Comparison of ENCODE assay signal across 38 cellular contexts in genomic region chr7:98758157-98758556, GRCh38.
"Had no signal": no experiment of that assay in that cellular context is flagged by ENCODE, and none has a peak within 500 bp of the region (broad histone marks: within the 10 kb centered on the region; RNA-seq: fewer than 3 reads in every experiment).

No MANE protein-coding gene starts in this region.

- H3K4me1 Mint-ChIP-seq: activated naive CD4-positive, alpha-beta T cell treated with anti-CD3 and anti-CD28 coated beads, Interleukin-2, amount 10 ng/mL, durations not matched to agents 7 days and 5 days; activated naive CD4-positive, alpha-beta T cell treated with anti-CD3 and anti-CD28 coated beads, Interleukin-2, amount 50 U/mL, for 24 hours; activated naive CD8-positive, alpha-beta T cell treated with anti-CD3 and anti-CD28 coated beads for 36 hours; activated naive CD8-positive, alpha-beta T cell treated with anti-CD3 and anti-CD28 coated beads, Interleukin-2, amount 10 ng/mL, durations not matched to agents 7 days and 5 days; activated naive CD8-positive, alpha-beta T cell treated with anti-CD3 and anti-CD28 coated beads, Interleukin-2, amount 50 U/mL, for 24 hours; activated T-helper 17 cell treated with anti-CD3 and anti-CD28 coated beads, Interleukin-2, amount 50 U/mL, for 72 hours; central memory CD8-positive, alpha-beta T cell had no signal

- DNase-seq: activated effector memory CD4-positive, alpha-beta T cell treated with anti-CD3 and anti-CD28 coated beads, Interleukin-2, amount 50 U/mL, for 16 hours; activated effector memory CD4-positive, alpha-beta T cell treated with Interleukin-2 at 50 U/mL for 16 hours; activated gamma-delta T cell; activated gamma-delta T cell treated with Interleukin-2 at 50 U/mL for 16 hours; activated naive CD4-positive, alpha-beta T cell; activated naive CD4-positive, alpha-beta T cell treated with anti-CD3 and anti-CD28 coated beads for 36 hours; activated naive CD4-positive, alpha-beta T cell treated with anti-CD3 and anti-CD28 coated beads, Interleukin-2, amount 10 ng/mL, durations not matched to agents 7 days and 5 days; activated naive CD4-positive, alpha-beta T cell treated with anti-CD3 and anti-CD28 coated beads, Interleukin-2, amount 50 U/mL, for 16 hours; activated naive CD4-positive, alpha-beta T cell treated with Interleukin-2 at 50 U/mL for 16 hours; activated naive CD8-positive, alpha-beta T cell treated with anti-CD3 and anti-CD28 coated beads for 36 hours; activated naive CD8-positive, alpha-beta T cell treated with anti-CD3 and anti-CD28 coated beads, Interleukin-2, amount 10 ng/mL, durations not matched to agents 7 days and 5 days; activated naive CD8-positive, alpha-beta T cell treated with anti-CD3 and anti-CD28 coated beads, Interleukin-2, amount 50 U/mL, for 24 hours; activated T-cell treated with anti-CD3 and anti-CD28 coated beads, Interleukin-2, amount 50 U/mL, for 1 hour; activated T-cell treated with anti-CD3 and anti-CD28 coated beads, Interleukin-2, amount 50 U/mL, for 24 hours; activated T-cell treated with anti-CD3 and anti-CD28 coated beads, Interleukin-2, amount 50 U/mL, for 4 hours; activated T-cell treated with anti-CD3 and anti-CD28 coated beads, Interleukin-2, amount 50 U/mL, for 48 hours; activated T-cell treated with anti-CD3 and anti-CD28 coated beads, Interleukin-2, amount 50 U/mL, for 72 hours; adrenal gland; amniotic stem cell; amygdala; anterior cingulate cortex; aorta; body of pancreas; brain microvascular endothelial cell; caudate nucleus; central memory CD4-positive, alpha-beta T cell; cerebellar nuclear complex had no signal

- H3K27me3 Mint-ChIP-seq: activated naive CD4-positive, alpha-beta T cell treated with anti-CD3 and anti-CD28 coated beads, Interleukin-2, amount 10 ng/mL, durations not matched to agents 7 days and 5 days had no signal

- H3K27ac ChIP-seq: adrenal gland, body of pancreas, brain microvascular endothelial cell, breast epithelium, cardiac muscle cell had no signal

- H3K4me3 ChIP-seq: adrenal gland, ascending aorta, body of pancreas, breast epithelium, cardiac muscle cell had no signal

- H3K27me3 ChIP-seq: adrenal gland, ascending aorta, body of pancreas, brain microvascular endothelial cell, cardiac muscle cell had no signal

- H3K36me3 ChIP-seq: adrenal gland, ascending aorta, brain microvascular endothelial cell, breast epithelium, cardiac muscle cell had no signal

- H3K9me3 ChIP-seq: adrenal gland, ascending aorta, body of pancreas, breast epithelium had no signal

- H3K4me3 Mint-ChIP-seq: activated naive CD4-positive, alpha-beta T cell treated with anti-CD3 and anti-CD28 coated beads for 36 hours; activated naive CD4-positive, alpha-beta T cell treated with anti-CD3 and anti-CD28 coated beads, Interleukin-2, amount 10 ng/mL, durations not matched to agents 7 days and 5 days; activated naive CD4-positive, alpha-beta T cell treated with anti-CD3 and anti-CD28 coated beads, Interleukin-2, amount 50 U/mL, for 24 hours; activated naive CD8-positive, alpha-beta T cell; activated naive CD8-positive, alpha-beta T cell treated with anti-CD3 and anti-CD28 coated beads for 36 hours; activated naive CD8-positive, alpha-beta T cell treated with anti-CD3 and anti-CD28 coated beads, Interleukin-2, amount 10 ng/mL, durations not matched to agents 7 days and 5 days; activated naive CD8-positive, alpha-beta T cell treated with anti-CD3 and anti-CD28 coated beads, Interleukin-2, amount 50 U/mL, for 24 hours; activated T-cell treated with anti-CD3 and anti-CD28 coated beads, Interleukin-2, amount 50 U/mL, for 24 hours; activated T-cell treated with anti-CD3 and anti-CD28 coated beads, Interleukin-2, amount 50 U/mL, for 4 hours; activated T-cell treated with anti-CD3 and anti-CD28 coated beads, Interleukin-2, amount 50 U/mL, for 72 hours; activated T-helper 1 cell treated with anti-CD3 and anti-CD28 coated beads, Interleukin-12 subunit alpha, Interleukin-12 subunit beta, Interleukin-2, Interleukin-4 antibody, amounts not matched to agents 30 ng/mL and 10 ng/mL and 1 ng/mL, durations not matched to agents 14 hours and 24 hours and 36 hours; activated T-helper 17 cell treated with anti-CD3 and anti-CD28 coated beads, Interleukin-2, amount 50 U/mL, for 72 hours; brain; central memory CD8-positive, alpha-beta T cell had no signal

- H3K27ac Mint-ChIP-seq: activated naive CD4-positive, alpha-beta T cell treated with anti-CD3 and anti-CD28 coated beads for 36 hours; activated naive CD4-positive, alpha-beta T cell treated with anti-CD3 and anti-CD28 coated beads, Interleukin-2, amount 10 ng/mL, durations not matched to agents 7 days and 5 days; activated naive CD4-positive, alpha-beta T cell treated with anti-CD3 and anti-CD28 coated beads, Interleukin-2, amount 50 U/mL, for 24 hours; activated naive CD4-positive, alpha-beta T cell treated with anti-CD3 and anti-CD28 coated beads, Interleukin-2, amount 50 U/mL, for 72 hours; activated naive CD8-positive, alpha-beta T cell; activated naive CD8-positive, alpha-beta T cell treated with anti-CD3 and anti-CD28 coated beads for 36 hours; activated naive CD8-positive, alpha-beta T cell treated with anti-CD3 and anti-CD28 coated beads, Interleukin-2, amount 10 ng/mL, durations not matched to agents 7 days and 5 days; activated naive CD8-positive, alpha-beta T cell treated with anti-CD3 and anti-CD28 coated beads, Interleukin-2, amount 50 U/mL, for 24 hours; activated T-cell treated with anti-CD3 and anti-CD28 coated beads, Interleukin-2, amount 50 U/mL, for 24 hours; activated T-cell treated with anti-CD3 and anti-CD28 coated beads, Interleukin-2, amount 50 U/mL, for 72 hours; activated T-helper 1 cell treated with anti-CD3 and anti-CD28 coated beads, Interleukin-12 subunit alpha, Interleukin-12 subunit beta, Interleukin-2, Interleukin-4 antibody, amounts not matched to agents 30 ng/mL and 10 ng/mL and 1 ng/mL, durations not matched to agents 14 hours and 24 hours and 36 hours; activated T-helper 17 cell treated with anti-CD3 and anti-CD28 coated beads, Interleukin-2, amount 50 U/mL, for 72 hours; activated T-helper 2 cell treated with anti-CD3 and anti-CD28 coated beads, Interferon-gamma antibody, Interleukin-2, Interleukin-4, amounts not matched to agents 10 μg/mL and 5 μg/mL and 100 μg/mL, durations not matched to agents 14 hours and 24 hours and 36 hours had no signal

- H3K4me1 ChIP-seq: adrenal gland, body of pancreas, breast epithelium had no signal

- H3K36me3 Mint-ChIP-seq: activated naive CD4-positive, alpha-beta T cell treated with anti-CD3 and anti-CD28 coated beads, Interleukin-2, amount 10 ng/mL, durations not matched to agents 7 days and 5 days; activated naive CD4-positive, alpha-beta T cell treated with anti-CD3 and anti-CD28 coated beads, Interleukin-2, amount 50 U/mL, for 24 hours; activated naive CD4-positive, alpha-beta T cell treated with anti-CD3 and anti-CD28 coated beads, Interleukin-2, amount 50 U/mL, for 72 hours; activated naive CD8-positive, alpha-beta T cell; activated naive CD8-positive, alpha-beta T cell treated with anti-CD3 and anti-CD28 coated beads for 36 hours; activated naive CD8-positive, alpha-beta T cell treated with anti-CD3 and anti-CD28 coated beads, Interleukin-2, amount 10 ng/mL, durations not matched to agents 7 days and 5 days; brain had no signal

- ATAC-seq: activated naive CD4-positive, alpha-beta T cell treated with anti-CD3 and anti-CD28 coated beads, Interleukin-2, amount 50 U/mL, for 72 hours; activated naive CD8-positive, alpha-beta T cell treated with anti-CD3 and anti-CD28 coated beads, Interleukin-2, amount 50 U/mL, for 24 hours; activated T-cell treated with anti-CD3 and anti-CD28 coated beads, Interleukin-2, amount 50 U/mL, for 4 hours; activated T-cell treated with anti-CD3 and anti-CD28 coated beads, Interleukin-2, amount 50 U/mL, for 72 hours; activated T-helper 17 cell treated with anti-CD3 and anti-CD28 coated beads, Interleukin-2, amount 50 U/mL, for 72 hours; body of pancreas had no signal

- H3K9me3 Mint-ChIP-seq: activated naive CD4-positive, alpha-beta T cell treated with anti-CD3 and anti-CD28 coated beads for 36 hours; activated naive CD4-positive, alpha-beta T cell treated with anti-CD3 and anti-CD28 coated beads, Interleukin-2, amount 50 U/mL, for 24 hours; activated naive CD8-positive, alpha-beta T cell treated with anti-CD3 and anti-CD28 coated beads, Interleukin-2, amount 10 ng/mL, durations not matched to agents 7 days and 5 days; activated T-cell treated with anti-CD3 and anti-CD28 coated beads, Interleukin-2, amount 50 U/mL, for 24 hours; activated T-cell treated with anti-CD3 and anti-CD28 coated beads, Interleukin-2, amount 50 U/mL, for 4 hours; activated T-helper 2 cell treated with anti-CD3 and anti-CD28 coated beads, Interferon-gamma antibody, Interleukin-2, Interleukin-4, amounts not matched to agents 10 μg/mL and 5 μg/mL and 100 μg/mL, durations not matched to agents 14 hours and 24 hours and 36 hours had no signal
